ENCODE assay signal across 1 cellular context in genomic region chr4:1868912-1869311, GRCh38.
TF ChIP-seq lines count a peak whose summit lies in the region.

No MANE protein-coding gene starts in this region.

TF ChIP-seq in IMR-90, 13 proteins besides CTCF, POLR2A, EP300 and RAD21:
- TF ChIP-seq RFX5 (IDR thresholded peaks at IDR 0.05; ENCODE audit: low read depth, low read length) (no peak), CHD1 (IDR thresholded peaks at IDR 0.05; ENCODE audit: low read depth, low read length) (no peak), NFE2L2 (IDR thresholded peaks at IDR 0.05; ENCODE audit: low read depth, low read length) (no peak), MXI1 (IDR thresholded peaks at IDR 0.05; ENCODE audit: borderline replicate concordance, low read depth, low read length) (no peak), MAZ (IDR thresholded peaks at IDR 0.05; ENCODE audit: borderline replicate concordance, low read depth, low read length) (no peak)
- TF ChIP-seq, protein P1, sequence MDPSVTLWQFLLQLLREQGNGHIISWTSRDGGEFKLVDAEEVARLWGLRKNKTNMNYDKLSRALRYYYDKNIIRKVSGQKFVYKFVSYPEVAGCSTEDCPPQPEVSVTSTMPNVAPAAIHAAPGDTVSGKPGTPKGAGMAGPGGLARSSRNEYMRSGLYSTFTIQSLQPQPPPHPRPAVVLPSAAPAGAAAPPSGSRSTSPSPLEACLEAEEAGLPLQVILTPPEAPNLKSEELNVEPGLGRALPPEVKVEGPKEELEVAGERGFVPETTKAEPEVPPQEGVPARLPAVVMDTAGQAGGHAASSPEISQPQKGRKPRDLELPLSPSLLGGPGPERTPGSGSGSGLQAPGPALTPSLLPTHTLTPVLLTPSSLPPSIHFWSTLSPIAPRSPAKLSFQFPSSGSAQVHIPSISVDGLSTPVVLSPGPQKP (IDR thresholded peaks at IDR 0.05; ENCODE audit: borderline replicate concordance, low read depth, low read length), result no peak
TF ChIP-seq in IMR-90: peak in this region for 0.
